ENCODE assay signal across 9 cellular contexts in the genomic region with DNA sequence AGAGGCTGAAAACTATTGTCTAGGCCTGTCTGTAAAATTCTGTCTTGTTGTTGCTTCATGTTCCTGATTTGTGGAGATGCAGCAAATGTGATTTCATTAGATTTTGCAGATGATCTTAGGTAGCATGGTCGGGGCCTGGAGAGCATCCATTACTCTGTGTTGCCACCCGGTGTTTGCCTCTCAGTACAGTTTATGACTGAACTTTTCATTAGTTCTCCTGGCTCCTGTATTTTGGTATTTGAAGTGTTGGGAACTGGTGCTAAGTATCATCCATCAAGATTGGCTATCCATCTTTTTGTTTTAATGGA. TPM values are rescaled to one million over a fixed set of nuclear protein-coding genes. Genes with fewer than 3 reads are reported as not detected.
DNase-seq lines count a peak whose midpoint lies in the region; TF ChIP-seq lines count a peak whose summit lies in the region.
"Had no signal": no experiment of that assay in that cellular context is flagged by ENCODE, and none has a peak within 500 bp of the region (broad histone marks: within the 10 kb centered on the region; RNA-seq: fewer than 3 reads in every experiment).

No MANE protein-coding gene starts in this region.

- peaks cover 53% of the 10 kb centered on the region for H3K36me3 Mint-ChIP-seq in neural progenitor cell

- H3K4me3 ChIP-seq in OCI-LY3 (ENCODE audit: low read length), result no peak overlapping the region
- no peak overlapping the region for H3K4me3 ChIP-seq in colonic mucosa
- no peak overlapping the region for H3K4me3 ChIP-seq in neural progenitor cell
- no peak overlapping the region for H3K4me3 ChIP-seq in neuronal stem cell (ENCODE audit: low read length in 2 of 2)
- no peak overlapping the region for H3K4me3 ChIP-seq in ovary

- WGBS in neuronal stem cell (ENCODE audit: extremely low coverage in 2 of 2, insufficient read length in 2 of 2, insufficient replicate concordance in 1 of 2), 2 donors, result no CpG with 5 or more reads among the region's 2 CpGs
- 74 to 81% (median 76%) methylated on average over 2 of the region's 2 CpGs for WGBS in ovary, 3 donors

- H3K18ac ChIP-seq in neuronal stem cell (ENCODE audit: low read length), result no peak overlapping the region

- H3K9ac ChIP-seq in OCI-LY3 (ENCODE audit: low read length) (no peak overlapping the region), colonic mucosa (ENCODE audit: low read depth in 2 of 2, low read length in 2 of 2) (no peak overlapping the region), neural progenitor cell (peak overlapping the region; percentile 5), neuronal stem cell (ENCODE audit: low read depth, low read length, poor library complexity) (no peak overlapping the region)

- TF ChIP-seq POLR2A in ovary (IDR thresholded peaks at IDR 0.05), result no peak

- H3K4me1 Mint-ChIP-seq in neural progenitor cell, result peaks cover 18% of the 10 kb centered on the region

- intact Hi-C loops in colonic mucosa (cut with DNase I) (loop anchor here (10.0 kb wide), 1 partner anchor 267 kb away; no protein-coding TSS in a partner anchor), ovary (cut with DNase I) (no loop called here)

- no peak overlapping the region for H3K4me2 ChIP-seq in OCI-LY3 (ENCODE audit: low read length)
- no peak overlapping the region for H3K4me2 ChIP-seq in neural progenitor cell
- no peak overlapping the region for H3K4me2 ChIP-seq in neuronal stem cell (ENCODE audit: insufficient read depth, low read length, poor library complexity, severe bottlenecking)

- H3K36me3 ChIP-seq in OCI-LY3 (replicated peaks; ENCODE audit: low read depth, low read length) (peaks cover 72% of the 10 kb centered on the region), colonic mucosa (peaks cover 7% of the 10 kb centered on the region), neural progenitor cell (peaks cover 3% of the 10 kb centered on the region), neuronal stem cell (replicated peaks in 1 of 2; ENCODE audit: control insufficient read depth in 2 of 2, insufficient read depth in 2 of 2, low read length in 2 of 2) (peaks cover 23 to 100% of the 10 kb centered on the region in 2 donors), ovary (no peaks in the 10 kb centered on the region)

- H3F3A ChIP-seq in neural progenitor cell (ENCODE audit: low read depth), result peaks cover 5% of the 10 kb centered on the region

- H4K91ac ChIP-seq in neuronal stem cell (ENCODE audit: low read depth, low read length, poor library complexity), result no peak overlapping the region

- DNase-seq in colonic mucosa (no peak), neural progenitor cell (ENCODE audit: low spot score) (no peak), H4 (ENCODE audit: low spot score) (no peak), neuronal stem cell (ENCODE audit: low spot score) (no peak), KG1 (lab: John Stamatoyannopoulos, UW) (no peak), ovary (no peak)
- DNase-seq: NCI-H526 had no signal

- H2BK15ac ChIP-seq in neuronal stem cell (ENCODE audit: low read length), result no peak overlapping the region

- TF ChIP-seq CTCF in C4-2B (conservative IDR thresholded peaks at IDR 0.05), result no peak; the same call in none of the 2 replicates
- peak; percentile 21; the same call in 1 of the 2 replicates for TF ChIP-seq CTCF in OCI-LY3 (IDR thresholded peaks at IDR 0.05; ENCODE audit: low read depth, low read length)
- no peak for TF ChIP-seq CTCF in colonic mucosa (IDR thresholded peaks at IDR 0.05)
- no peak for TF ChIP-seq CTCF in neural progenitor cell (IDR thresholded peaks at IDR 0.05)
- TF ChIP-seq CTCF in ovary (IDR thresholded peaks at IDR 0.05), result no peak

- H3K23ac ChIP-seq in neuronal stem cell (ENCODE audit: low read depth, low read length, poor library complexity), result no peak overlapping the region

- peak overlapping the region; percentile 17; the same call in 1 of the 2 replicates for H3K27ac ChIP-seq in C4-2B
- H3K27ac ChIP-seq in OCI-LY3 (ENCODE audit: low read length), result no peak overlapping the region
- peak overlapping the region; percentile 34 for H3K27ac ChIP-seq in colonic mucosa
- H3K27ac ChIP-seq in neural progenitor cell, result peak overlapping the region; percentile 48
- H3K27ac ChIP-seq in neuronal stem cell (replicated peaks; ENCODE audit: low read length), result no peak overlapping the region
- H3K27ac ChIP-seq in ovary, result peak overlapping the region in 1 of 2 donors; percentile 35

- no peak overlapping the region for H4K8ac ChIP-seq in neuronal stem cell (ENCODE audit: low read depth, low read length)

- H3K9me3 Mint-ChIP-seq in neural progenitor cell, result no peaks in the 10 kb centered on the region

- no peak overlapping the region for H2BK5ac ChIP-seq in neuronal stem cell (ENCODE audit: low read length)

- peaks cover 5% of the 10 kb centered on the region for H3K4me1 ChIP-seq in OCI-LY3 (ENCODE audit: low read length)
- peaks cover 16% of the 10 kb centered on the region for H3K4me1 ChIP-seq in colonic mucosa
- H3K4me1 ChIP-seq in neural progenitor cell, result peaks cover 2% of the 10 kb centered on the region
- no peaks in the 10 kb centered on the region for H3K4me1 ChIP-seq in neuronal stem cell (ENCODE audit: control insufficient read depth in 2 of 2, insufficient read depth in 1 of 2, low read depth in 1 of 2, low read length in 2 of 2)
- peaks cover 15% of the 10 kb centered on the region for H3K4me1 ChIP-seq in ovary (ENCODE audit: insufficient read depth)

- peaks cover 3% of the 10 kb centered on the region for H3K27me3 Mint-ChIP-seq in neural progenitor cell (ENCODE audit: insufficient read depth, low read depth)

- H3K79me1 ChIP-seq in neuronal stem cell (ENCODE audit: low read depth, low read length), result peaks cover 7% of the 10 kb centered on the region

- no peak overlapping the region for H2BK12ac ChIP-seq in neuronal stem cell (ENCODE audit: low read length)

- H3K79me2 ChIP-seq in OCI-LY3 (ENCODE audit: low read length) (peaks cover 97% of the 10 kb centered on the region), neural progenitor cell (ENCODE audit: low read depth) (peaks cover 95% of the 10 kb centered on the region)

- H3K27me3 ChIP-seq in OCI-LY3 (ENCODE audit: low read depth, low read length) (no peaks in the 10 kb centered on the region), colonic mucosa (no peaks in the 10 kb centered on the region), neural progenitor cell (no peaks in the 10 kb centered on the region), neuronal stem cell (ENCODE audit: control insufficient read depth in 3 of 3, insufficient read depth in 3 of 3, low read depth in 1 of 3, low read length in 3 of 3) (no peaks in the 10 kb centered on the region), ovary (no peaks in the 10 kb centered on the region)

- H3K4ac ChIP-seq in neuronal stem cell (ENCODE audit: low read length), result no peak overlapping the region

- no peak overlapping the region for H3K14ac ChIP-seq in neuronal stem cell (ENCODE audit: low read length)

- no peak overlapping the region for H2AFZ ChIP-seq in OCI-LY3 (ENCODE audit: low read depth, low read length)
- H2AFZ ChIP-seq in neural progenitor cell (replicated peaks), result no peak overlapping the region
- no peak overlapping the region for H2AFZ ChIP-seq in neuronal stem cell (ENCODE audit: low read length)

- H3K27ac Mint-ChIP-seq in neural progenitor cell, result no peak overlapping the region

- no peak overlapping the region for H3K4me3 Mint-ChIP-seq in neural progenitor cell

- no peaks in the 10 kb centered on the region for H3K9me3 ChIP-seq in OCI-LY3 (ENCODE audit: insufficient read depth, low read length)
- H3K9me3 ChIP-seq in colonic mucosa, result no peaks in the 10 kb centered on the region
- no peaks in the 10 kb centered on the region for H3K9me3 ChIP-seq in neural progenitor cell (ENCODE audit: low read depth)
- no peaks in the 10 kb centered on the region for H3K9me3 ChIP-seq in neuronal stem cell (replicated peaks in 1 of 2; ENCODE audit: control insufficient read depth in 2 of 2, insufficient read depth in 1 of 2, low read depth in 1 of 2, low read length in 2 of 2)
- no peaks in the 10 kb centered on the region for H3K9me3 ChIP-seq in ovary

- no peak overlapping the region for H2BK120ac ChIP-seq in neuronal stem cell (ENCODE audit: low read depth, low read length)

- no peak for TF ChIP-seq EP300 in ovary (IDR thresholded peaks at IDR 0.05)

- H4K20me1 ChIP-seq in OCI-LY3 (ENCODE audit: insufficient read depth, low read length) (peaks cover 85% of the 10 kb centered on the region), neural progenitor cell (ENCODE audit: low read depth) (peaks cover 95% of the 10 kb centered on the region)

- no peak overlapping the region for H2AK5ac ChIP-seq in neuronal stem cell (ENCODE audit: low read depth, low read length)

RNA-seq across cellular contexts. Expression of gene YWHAH, which starts 7.7 kb away (rescaled TPM):
- 100 to 1,000 TPM; 207 to 269 TPM for total RNA-seq in colonic mucosa
- total RNA-seq in neural progenitor cell (ENCODE audit: low replicate concordance), result 154 and 158 TPM in 2 replicates
- 84.5 and 105 TPM in 2 replicates for total RNA-seq in H4 (2014; rRNA removed; shearing (Covaris generic))
- 100.0 TPM for polyA plus RNA-seq in neuronal stem cell (2013, experiment 1 of 2)
- polyA plus RNA-seq in neuronal stem cell (2013, experiment 2 of 2), result 101 TPM
- 100 to 1,000 TPM in 5 of 7 donors, 10 to 100 TPM in 2; 53.1 to 118 (median 107) TPM for total RNA-seq in ovary
- polyA plus RNA-seq in ovary, result 100 to 1,000 TPM in 1 of 2 donors, 10 to 100 TPM in 1; 51.5 to 144 TPM

Comparison
In these comparisons a context has a peak if more than half of its experiments do, and no peak if none do; other contexts are left out.
1. H3K27ac ChIP-seq: peak in C4-2B (single experiment), colonic mucosa (single experiment) and neural progenitor cell (single experiment); none in OCI-LY3 (single experiment) and neuronal stem cell (single experiment).